ENCODE assay signal across 8 cellular contexts in the genomic region with DNA sequence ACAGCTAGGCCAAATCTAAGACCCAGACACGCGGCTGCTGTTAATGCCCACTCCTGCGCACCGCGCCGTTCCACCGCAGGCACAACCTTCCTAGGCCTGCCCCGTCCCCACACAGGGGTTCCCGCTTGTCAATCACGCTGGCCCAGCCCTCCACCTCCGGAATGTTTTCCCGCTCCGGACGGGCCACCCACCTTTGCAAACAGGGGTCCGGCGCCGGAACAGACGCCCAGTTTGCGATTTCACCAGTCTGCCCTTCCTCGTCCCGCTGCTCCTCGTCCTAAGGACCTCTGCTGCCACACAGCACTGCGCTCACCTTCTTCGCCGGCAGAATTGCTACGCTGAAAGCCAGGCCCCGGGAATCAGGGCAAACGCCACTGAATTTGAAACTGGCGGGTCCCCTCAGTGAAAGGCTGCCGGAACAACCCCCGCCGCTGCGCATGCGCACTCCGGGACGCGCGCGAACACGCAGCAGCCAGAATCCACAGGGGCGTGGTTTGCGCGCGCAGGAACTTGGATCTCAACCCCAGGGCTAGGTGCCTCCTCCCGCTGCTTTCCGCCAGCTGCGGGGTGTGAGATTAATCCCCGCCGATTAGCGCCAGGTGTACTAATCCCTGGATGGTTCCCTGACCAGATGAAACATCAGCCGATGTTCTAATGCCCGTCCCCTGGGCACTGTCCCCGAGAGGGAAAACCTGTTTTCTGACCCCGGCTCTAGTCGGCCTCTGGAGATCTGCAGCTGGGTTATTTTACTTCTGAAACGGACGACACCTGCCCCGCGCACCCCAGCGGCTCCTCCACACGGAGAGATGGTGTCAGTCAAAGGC.
DNase-seq lines count a peak whose midpoint lies in the region; ATAC-seq and TF ChIP-seq lines count a peak whose summit lies in the region.
"Not testable (repeated sequence)": the region's sequence is repeated elsewhere in the genome, so short reads cannot be mapped to it uniquely, and the experiment has no call there.

No MANE protein-coding gene starts in this region.

- H3K27me3 Mint-ChIP-seq in Caco-2 (ENCODE audit: insufficient read depth, unreplicated experiment), result not testable (repeated sequence)

- H3K9ac ChIP-seq in endocrine pancreas (ENCODE audit: control insufficient read depth, insufficient read depth, low read length), result peak overlapping the region; percentile 47

- not testable (repeated sequence) for H3K9me3 ChIP-seq in Caco-2; endocrine pancreas (ENCODE audit: control insufficient read depth, low read length); mesodermal cell (ENCODE audit: control insufficient read depth, low read length)

- peak overlapping the region; percentile 99 for H3K27ac Mint-ChIP-seq in Caco-2 (ENCODE audit: unreplicated experiment)

- H3K27me3 ChIP-seq in Caco-2 (replicated peaks; ENCODE audit: control insufficient read depth, insufficient read depth, low read length); endocrine pancreas (ENCODE audit: control insufficient read depth, insufficient read depth, low read length): not testable (repeated sequence)

- peak overlapping the region; percentile 100 for H3K4me3 Mint-ChIP-seq in Caco-2 (ENCODE audit: unreplicated experiment)

- POLR2A ChIA-PET in Caco-2 (lab: Charles Lee), result not testable (repeated sequence)

- 0% methylated on average over 51 to 53 of the region's 61 CpGs for WGBS in mesodermal cell (ENCODE audit: insufficient coverage in 2 of 2), 2 experiments

- CTCF ChIA-PET in Caco-2 (lab: Charles Lee), result not testable (repeated sequence)

- H3K36me3 ChIP-seq in Caco-2 (ENCODE audit: control insufficient read depth, insufficient read depth, low read length); endocrine pancreas (ENCODE audit: control insufficient read depth, insufficient read depth, low read length); mesodermal cell (ENCODE audit: control insufficient read depth, insufficient read depth, low read length): not testable (repeated sequence)

- peak; percentile 56 for ATAC-seq in GM21367 (IDR thresholded peaks at IDR 0.05; ENCODE audit: unreplicated experiment)

- not testable (repeated sequence) for TF ChIP-seq CTCF in Caco-2 (IDR thresholded peaks at IDR 0.05; ENCODE audit: insufficient read depth in 1 of 2, low read depth in 1 of 2, low read length in 1 of 2, severe bottlenecking in 1 of 2, unreplicated experiment in 1 of 2)

- intact Hi-C loops in Caco-2 (cut with micrococcal nuclease; ENCODE audit: unreplicated experiment), result not testable (repeated sequence)

- not testable (repeated sequence) for H3K4me1 ChIP-seq in Caco-2; endocrine pancreas (ENCODE audit: control insufficient read depth, insufficient read depth, low read length); mesodermal cell (ENCODE audit: control insufficient read depth, insufficient read depth, low read length, poor library complexity, severe bottlenecking)

- peak overlapping the region; percentile 82 for H3K4me3 ChIP-seq in Caco-2 (ENCODE audit: low read depth, low read length)
- H3K4me3 ChIP-seq in endocrine pancreas (ENCODE audit: control insufficient read depth, insufficient read depth, low read length), result peak overlapping the region; percentile 26
- peak overlapping the region; percentile 55 for H3K4me3 ChIP-seq in mesodermal cell (ENCODE audit: extremely low read depth, insufficient read depth, low read length, poor library complexity, severe bottlenecking)

- peaks cover 13% of the 10 kb centered on the region for H3K4me1 Mint-ChIP-seq in Caco-2 (ENCODE audit: low read depth, unreplicated experiment)

- not testable (repeated sequence) for BruUV-seq in Caco-2 (replicated peaks; lab: Mats Ljungman, UMichigan)

- DNase-seq in Caco-2 (peak; percentile 96), HT1080 (ENCODE audit: low read depth) (peak; percentile 86)
- DNase-seq in NK-92 treated with Interleukin-12 subunit alpha and Interleukin-12 subunit beta, amount 100 ng/mL, for 24 hours (lab: John Stamatoyannopoulos, UW), result peak; percentile 74
- DNase-seq in activated CD8-positive, alpha-beta memory T cell treated with anti-CD3 and anti-CD28 coated beads for 4 hours (ENCODE audit: low read depth in 2 of 2), result peak; percentile 82 to 85
- peak; percentile 82 for DNase-seq in stimulated activated CD8-positive, alpha-beta memory T cell treated with anti-CD3 and anti-CD28 coated beads, Interleukin-12 subunit alpha, Interleukin-12 subunit beta, amount 100 ng/mL, for 4 hours (ENCODE audit: low read depth)

- H3K36me3 Mint-ChIP-seq in Caco-2 (ENCODE audit: insufficient read depth, unreplicated experiment), result peaks cover 25% of the 10 kb centered on the region

- peak overlapping the region; percentile 59 for H3K27ac ChIP-seq in mesodermal cell (ENCODE audit: low read depth, low read length, severe bottlenecking)

- not testable (repeated sequence) for H3K9me3 Mint-ChIP-seq in Caco-2 (ENCODE audit: unreplicated experiment)

Comparison
In these comparisons a context has a peak if more than half of its experiments do, and no peak if none do; other contexts are left out.
1. Peak in every context shown above with its lines: DNase-seq, ATAC-seq, H3K4me3 ChIP-seq and H3K27ac ChIP-seq.
2. H3K4me3 ChIP-seq: peak in every context shown above with its lines; median percentile 82 in Caco-2; 55 in mesodermal cell; 26 in endocrine pancreas.